In genomic region chr6:83431545-83432165, GRCh38 we compare ENCODE assay signal across 8 cellular contexts. TPM values are rescaled to one million over a fixed set of nuclear protein-coding genes. Genes with fewer than 3 reads are reported as not detected.
DNase-seq lines count a peak whose midpoint lies in the region; ATAC-seq, FAIRE-seq and TF ChIP-seq lines count a peak whose summit lies in the region.

No MANE protein-coding gene starts in this region.

- H3K27me3 ChIP-seq in H9 (ENCODE audit: insufficient read depth, low read length) (no peaks in the 10 kb centered on the region), K562 (ENCODE audit: control insufficient read depth in 2 of 2, insufficient read depth in 2 of 2, low read length in 2 of 2) (no peaks in the 10 kb centered on the region)

- H3K4me3 ChIP-seq in K562 (peak overlapping the region; percentile 77), iPS-18c (ENCODE audit: insufficient read depth, low read depth, low read length) (peak overlapping the region; percentile 62), skin epidermis (peak overlapping the region; percentile 36 to 71 (median 56))

- TSS peak; percentile 87 for BruUV-seq in K562 (replicated peaks; lab: Mats Ljungman, UMichigan)

- H3K23me2 ChIP-seq in H9 (ENCODE audit: insufficient read length, low read depth, low read length, poor library complexity, severe bottlenecking) = peaks cover 4% of the 10 kb centered on the region

- H4K20me1 ChIP-seq in H9 (ENCODE audit: control insufficient read depth, insufficient read depth, insufficient read length) = no peaks in the 10 kb centered on the region
- H4K20me1 ChIP-seq in K562 (replicated peaks; ENCODE audit: control insufficient read depth, insufficient read depth, low read length) = no peaks in the 10 kb centered on the region

- no peaks in the 10 kb centered on the region; a peak in 1 of 5 replicates for H3K9me3 Mint-ChIP-seq in H9

- H2BK20ac ChIP-seq in H9 (ENCODE audit: low read depth, low read length, poor library complexity, severe bottlenecking) = no peak overlapping the region

- no peak overlapping the region for H3K23ac ChIP-seq in H9 (ENCODE audit: insufficient read length, low read depth, low read length)

- H3K27ac ChIP-seq in H9 (ENCODE audit: insufficient read length, low read depth, low read length) (no peak overlapping the region), K562 (ENCODE audit: extremely low read depth, low read depth, low read length) (peak overlapping the region; percentile 88), skin epidermis (peak overlapping the region in 19 of 21 experiments; percentile 43 to 90 (median 78))

- H3K18ac ChIP-seq in H9 (ENCODE audit: insufficient read length, low read depth, low read length) = peak overlapping the region; percentile 56

- H2BK15ac ChIP-seq in H9 (ENCODE audit: low read depth, low read length) = no peak overlapping the region

- no peak for TF ChIP-seq RAD21 in K562 (CRISPR knock-in tag; conservative IDR thresholded peaks at IDR 0.05 in 1 of 2, IDR thresholded peaks at IDR 0.05 in 1 of 2)

- POLR2A ChIA-PET in K562 (lab: Yijun Ruan, JAX) = interaction anchor here (0.6 to 1.3 kb wide), 3 partner anchors 9 to 577 kb away, joined by 3 to 4 read pairs (median 3); no protein-coding TSS in a partner anchor

- no peak overlapping the region for H2AK5ac ChIP-seq in H9 (ENCODE audit: insufficient read length, low read length)

- H3K4me1 Mint-ChIP-seq in H9 = peaks cover 14 to 17% of the 10 kb centered on the region in 2 experiments

- peak overlapping the region; percentile 77 to 80 for H3K4me3 Mint-ChIP-seq in H9

- TF ChIP-seq EP300 in K562 (IDR thresholded peaks at IDR 0.05; ENCODE audit: low read length) = no peak

- peaks cover 4% of the 10 kb centered on the region; the same call in 1 of the 2 replicates for H3K27me3 Mint-ChIP-seq in H9 (ENCODE audit: low read depth)

- H3K36me3 Mint-ChIP-seq in H9 (ENCODE audit: insufficient read depth in 1 of 3, low read depth in 3 of 3) = no peaks in the 10 kb centered on the region

- no peak for TF ChIP-seq CTCF in H9 (conservative IDR thresholded peaks at IDR 0.05)
- TF ChIP-seq CTCF in K562 (IDR thresholded peaks at IDR 0.05 in 2 of 3, conservative IDR thresholded peaks at IDR 0.05 in 1 of 3; ENCODE audit: insufficient read depth in 2 of 3, low read depth in 1 of 3, low read length in 3 of 3) = no peak

- no peaks in the 10 kb centered on the region for H3K9me1 ChIP-seq in K562 (ENCODE audit: control insufficient read depth, insufficient read depth, low read length)

- peak overlapping the region in 2 of 3 experiments; percentile 59 to 73; a peak in 2 of 7 replicates for H3K27ac Mint-ChIP-seq in H9

- H3K9ac ChIP-seq in H9 (ENCODE audit: extremely low read depth, insufficient read length, low read length) = no peak overlapping the region
- peak overlapping the region; percentile 86 to 96 for H3K9ac ChIP-seq in K562 (ENCODE audit: insufficient read depth in 1 of 2, low read depth in 2 of 2, low read length in 2 of 2)

- no peak overlapping the region for H4K5ac ChIP-seq in H9 (ENCODE audit: insufficient read length, low read depth, low read length)

- H4K91ac ChIP-seq in H9 (ENCODE audit: insufficient read length, low read depth, low read length) = no peak overlapping the region

- WGBS in H9 (ENCODE audit: extremely low coverage, insufficient read length, low lambda C conversion rate) = no CpG with 5 or more reads among the region's 19 CpGs
- 19% methylated on average over 19 of the region's 19 CpGs for WGBS in K562 (ENCODE audit: insufficient coverage, low coverage, missing lambda C conversion rate)

- no peak for TF ChIP-seq POLR2A in K562 (conservative IDR thresholded peaks at IDR 0.05)

- peak; percentile 52 for FAIRE-seq in K562 (lab: Jason Lieb, UNC)

- DNase-seq in H9 (peak; percentile 33), K562 (ENCODE audit: extremely low read depth in 1 of 4, low spot score in 3 of 4) (peak in 3 of 4 experiments; percentile 14 to 50 (median 16)), activated gamma-delta T cell treated with Interleukin-2 at 50 U/mL for 16 hours (no peak)

- ATAC-seq in K562 = peak; percentile 21
- no peak for ATAC-seq in HG03159 (IDR thresholded peaks at IDR 0.05; ENCODE audit: unreplicated experiment)
- ATAC-seq in HG02571 (IDR thresholded peaks at IDR 0.05; ENCODE audit: unreplicated experiment) = no peak
- no peak for ATAC-seq in HG02938 (IDR thresholded peaks at IDR 0.05; ENCODE audit: unreplicated experiment)

- H2BK12ac ChIP-seq in H9 (ENCODE audit: insufficient read length, low read depth, low read length) = no peak overlapping the region

- peak overlapping the region; percentile 72; the same call in 1 of the 2 replicates for H3K14ac ChIP-seq in H9 (ENCODE audit: insufficient read depth, low read length)

- CTCF ChIA-PET in K562 (lab: Yijun Ruan, JAX; ENCODE audit: low intra/inter-chr PET ratio) = interaction anchor here (0.6 kb wide), 1 partner anchor 243 kb away, joined by 5 read pairs; no protein-coding TSS in a partner anchor

- H2BK120ac ChIP-seq in H9 (ENCODE audit: low read depth, low read length, poor library complexity, severe bottlenecking) = no peak overlapping the region

- intact Hi-C loops in K562 (cut with micrococcal nuclease) = no loop called here

- no peaks in the 10 kb centered on the region for H3K79me1 ChIP-seq in H9 (ENCODE audit: insufficient read depth, low read depth, low read length, poor library complexity, severe bottlenecking)

- no peak overlapping the region for H3T11ph ChIP-seq in H9 (ENCODE audit: low read length)

- no peaks in the 10 kb centered on the region for H3K36me3 ChIP-seq in K562 (ENCODE audit: control insufficient read depth, insufficient read depth, low read length)

- no peaks in the 10 kb centered on the region for H3K4me1 ChIP-seq in H9 (ENCODE audit: insufficient read depth, low read length)
- H3K4me1 ChIP-seq in K562 (replicated peaks in 1 of 2; ENCODE audit: control insufficient read depth in 2 of 2, insufficient read depth in 2 of 2, low read length in 2 of 2) = peaks cover 8 to 21% of the 10 kb centered on the region in 2 experiments; a peak in 4 of 5 replicates

- no peak overlapping the region for H4K8ac ChIP-seq in H9 (replicated peaks; ENCODE audit: insufficient read length, low read depth, low read length)

- H2AFZ ChIP-seq in H9 (ENCODE audit: low read length) (no peak overlapping the region), K562 (ENCODE audit: low read depth, low read length) (peak overlapping the region; percentile 98)

- in situ Hi-C loops in K562 (cut with MboI) = no loop called here

- H3K79me2 ChIP-seq in H9 (ENCODE audit: insufficient read depth, low read length) = no peaks in the 10 kb centered on the region
- peaks cover 15% of the 10 kb centered on the region for H3K79me2 ChIP-seq in K562 (ENCODE audit: control insufficient read depth, insufficient read depth, low read length)

- H2BK5ac ChIP-seq in H9 (ENCODE audit: insufficient read length, low read length) = no peak overlapping the region

- H3K9me3 ChIP-seq in H9 (ENCODE audit: control insufficient read depth, low read depth, low read length) = no peaks in the 10 kb centered on the region
- H3K9me3 ChIP-seq in K562 (replicated peaks; ENCODE audit: control insufficient read depth, insufficient read depth, low read depth, low read length) = no peaks in the 10 kb centered on the region
- no peaks in the 10 kb centered on the region for H3K9me3 ChIP-seq in iPS-18c (ENCODE audit: control insufficient read depth, insufficient read depth, low read length)

- H3K4me2 ChIP-seq in H9 (ENCODE audit: insufficient read depth, insufficient read length, low read length) (peak overlapping the region; percentile 66), K562 (ENCODE audit: insufficient read depth, low read length) (peak overlapping the region; percentile 99)

- no peak overlapping the region for H3K4ac ChIP-seq in H9 (ENCODE audit: low read depth, low read length)

- no peak overlapping the region for H3K56ac ChIP-seq in H9 (ENCODE audit: insufficient read length, low read depth, low read length)

TF ChIP-seq in K562, 482 proteins besides CTCF, POLR2A, EP300 and RAD21 (continues in another document):
- TF ChIP-seq KLF16 (IDR thresholded peaks at IDR 0.05) (no peak), U2AF2 (optimal IDR thresholded peaks at IDR 0.05; ENCODE audit: low read depth, low read length) (no peak)

RNA-seq across cellular contexts. Expression of gene ME1, which starts 0.8 kb away (rescaled TPM):
- 7.8 and 7.9 TPM in 2 replicates for total RNA-seq in H9 (2021)
- total RNA-seq in K562 (2011; cell fraction: chromatin; rRNA removed; ENCODE audit: low replicate concordance) = 5.8 and 16.1 TPM in 2 replicates
- 2.7 and 3.7 TPM in 2 replicates for total RNA-seq in K562 (2011; cell fraction: nucleolus; rRNA removed)
- total RNA-seq in K562 (2011; cell fraction: nucleoplasm; rRNA removed) = 5.9 and 8.2 TPM in 2 replicates
- 4.0 and 4.8 TPM in 2 replicates for total RNA-seq in K562 (2014; rRNA removed)
- total RNA-seq in K562 (2014; rRNA removed; fragmentation: Illumina TruSeq; extraction: Trizol) = 9.5 and 11.7 TPM in 2 replicates
- 5.4 and 5.5 TPM in 2 replicates for total RNA-seq in K562 (2015; rRNA removed; fragmentation: Illumina TruSeq; extraction: Trizol)
- 10.0 and 10.4 TPM in 2 replicates for total RNA-seq in K562 (2021)
- 5.1 and 6.9 TPM in 2 replicates for polyA plus RNA-seq in K562 (2011; rRNA removed)
- polyA plus RNA-seq in K562 (2011; cell fraction: cytosol; rRNA removed) = 1.6 and 3.2 TPM in 2 replicates
- polyA plus RNA-seq in K562 (2011; cell fraction: nucleus; rRNA removed) = 5.1 and 6.5 TPM in 2 replicates
- 7.7 and 7.8 TPM in 2 replicates for polyA plus RNA-seq in K562 (2012)
- polyA plus RNA-seq in K562 (2014; fragmentation: Illumina TruSeq; extraction: Trizol) = 9.6 and 10.3 TPM in 2 replicates
- polyA plus RNA-seq in K562 (2014; fragmentation: Nextera tagmentation; extraction: Ambion mirVana) = 1 to 10 TPM; 3.2 to 3.7 TPM
- polyA plus RNA-seq in K562 (2014; rRNA removed) = 3.1 and 4.2 TPM in 2 replicates
- polyA minus RNA-seq in K562 (2011; rRNA and poly(A)+ RNA removed) = 7.1 and 8.7 TPM in 2 replicates
- 5.3 and 7.0 TPM in 2 replicates for polyA minus RNA-seq in K562 (2011; cell fraction: cytosol; rRNA and poly(A)+ RNA removed)
- polyA minus RNA-seq in K562 (2011; cell fraction: nucleus; rRNA and poly(A)+ RNA removed) = 3.6 and 5.0 TPM in 2 replicates
